ENCODE assay signal across 8 cellular contexts in the genomic region with DNA sequence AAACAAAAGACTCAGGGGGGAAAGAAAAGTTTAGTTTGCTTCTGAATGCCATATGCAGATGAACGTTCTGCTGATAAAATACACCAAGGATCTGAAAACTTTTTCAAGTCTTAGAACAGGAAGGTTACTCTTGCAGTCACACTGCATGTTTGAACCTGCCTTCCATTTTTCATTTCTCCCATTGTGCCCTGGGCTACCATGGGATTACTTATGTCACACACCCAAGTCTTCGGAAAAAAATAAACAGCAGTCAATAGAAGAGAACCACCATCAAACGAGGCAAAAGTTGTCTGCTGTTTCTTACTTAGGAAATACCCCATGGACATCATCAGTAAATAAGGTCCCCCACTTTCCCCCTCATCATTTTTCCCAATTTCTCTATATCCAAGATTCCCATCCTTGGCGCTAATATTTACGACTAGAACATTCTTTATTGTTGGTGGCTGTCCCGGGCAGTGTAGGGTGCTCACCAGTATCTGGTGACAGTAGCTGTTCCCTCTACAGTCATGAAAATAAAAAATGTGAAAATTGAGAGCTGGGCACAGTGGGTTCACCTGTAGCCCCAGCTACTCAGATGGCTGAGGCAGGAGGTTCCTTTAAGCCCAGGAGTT.
DNase-seq lines count a peak whose midpoint lies in the region; ATAC-seq, FAIRE-seq and TF ChIP-seq lines count a peak whose summit lies in the region.

No MANE protein-coding gene starts in this region.

- H3K27ac ChIP-seq in kidney (ENCODE audit: low read depth in 2 of 2, low read length in 2 of 2) (peak overlapping the region; percentile 32 to 41), thymus (ENCODE audit: low read depth) (peak overlapping the region; percentile 77)

- no peak for ATAC-seq in activated CD8-positive, alpha-beta T cell treated with anti-CD3 and anti-CD28 coated beads for 36 hours
- ATAC-seq in left ventricle myocardium superior, result no peak

- FAIRE-seq in kidney (lab: Jason Lieb, UNC), result no peak

- H3K9me3 ChIP-seq in kidney (ENCODE audit: control insufficient read depth in 1 of 2, low read length in 2 of 2), result no peaks in the 10 kb centered on the region
- no peaks in the 10 kb centered on the region for H3K9me3 ChIP-seq in thymus (ENCODE audit: control insufficient read depth)

- peak overlapping the region; percentile 88 for H3K27ac Mint-ChIP-seq in activated CD4-positive, alpha-beta T cell treated with anti-CD3 and anti-CD28 coated beads, Interleukin-2, amount 10 ng/mL, durations not matched to agents 7 days and 5 days
- H3K27ac Mint-ChIP-seq in activated CD8-positive, alpha-beta T cell treated with anti-CD3 and anti-CD28 coated beads for 36 hours, result peak overlapping the region; percentile 87

- H3K9me3 Mint-ChIP-seq in activated CD4-positive, alpha-beta T cell treated with anti-CD3 and anti-CD28 coated beads, Interleukin-2, amount 10 ng/mL, durations not matched to agents 7 days and 5 days, result no peaks in the 10 kb centered on the region
- no peaks in the 10 kb centered on the region for H3K9me3 Mint-ChIP-seq in activated CD8-positive, alpha-beta T cell treated with anti-CD3 and anti-CD28 coated beads for 36 hours

- H3K9ac ChIP-seq in kidney (ENCODE audit: low read length in 2 of 2), result no peak overlapping the region

- no peak for TF ChIP-seq CTCF in activated CD8-positive, alpha-beta T cell treated with anti-CD3 and anti-CD28 coated beads for 36 hours (IDR thresholded peaks at IDR 0.05)
- TF ChIP-seq CTCF in kidney (IDR thresholded peaks at IDR 0.05; ENCODE audit: borderline replicate concordance, extremely low read depth, insufficient read depth), result no peak

- H3K27me3 ChIP-seq in thymus (ENCODE audit: control insufficient read depth, insufficient read depth), result no peaks in the 10 kb centered on the region

- no peaks in the 10 kb centered on the region for H3K36me3 Mint-ChIP-seq in activated CD4-positive, alpha-beta T cell treated with anti-CD3 and anti-CD28 coated beads, Interleukin-2, amount 10 ng/mL, durations not matched to agents 7 days and 5 days (ENCODE audit: low read depth)
- no peaks in the 10 kb centered on the region for H3K36me3 Mint-ChIP-seq in activated CD8-positive, alpha-beta T cell treated with anti-CD3 and anti-CD28 coated beads for 36 hours (ENCODE audit: low read depth)

- H3K4me3 ChIP-seq in kidney (ENCODE audit: low read length in 2 of 2) (no peak overlapping the region), thymus (ENCODE audit: low read length) (no peak overlapping the region)

- intact Hi-C loops in activated CD8-positive, alpha-beta T cell treated with anti-CD3 and anti-CD28 coated beads for 36 hours (cut with micrococcal nuclease), result loop anchor here (5.0 kb wide), 1 partner anchor 49 kb away; no protein-coding TSS in a partner anchor
- intact Hi-C loops in kidney (cut with DNase I) (no loop called here), left ventricle myocardium superior (cut with micrococcal nuclease) (no loop called here)

- H3K4me1 Mint-ChIP-seq in activated CD4-positive, alpha-beta T cell treated with anti-CD3 and anti-CD28 coated beads, Interleukin-2, amount 10 ng/mL, durations not matched to agents 7 days and 5 days, result peaks cover 79% of the 10 kb centered on the region
- peaks cover 71% of the 10 kb centered on the region for H3K4me1 Mint-ChIP-seq in activated CD8-positive, alpha-beta T cell treated with anti-CD3 and anti-CD28 coated beads for 36 hours (ENCODE audit: low read depth)

- no peaks in the 10 kb centered on the region for H3K36me3 ChIP-seq in kidney (ENCODE audit: control insufficient read depth in 1 of 2, insufficient read depth in 2 of 2, low read length in 2 of 2)
- no peaks in the 10 kb centered on the region for H3K36me3 ChIP-seq in thymus (ENCODE audit: control insufficient read depth, insufficient read depth)

- H3K27me3 Mint-ChIP-seq in activated CD4-positive, alpha-beta T cell treated with anti-CD3 and anti-CD28 coated beads, Interleukin-2, amount 10 ng/mL, durations not matched to agents 7 days and 5 days, result no peaks in the 10 kb centered on the region
- no peaks in the 10 kb centered on the region for H3K27me3 Mint-ChIP-seq in activated CD8-positive, alpha-beta T cell treated with anti-CD3 and anti-CD28 coated beads for 36 hours

- H3K4me1 ChIP-seq in kidney (ENCODE audit: control insufficient read depth in 1 of 2, insufficient read depth in 1 of 2, low read depth in 1 of 2, low read length in 2 of 2) (peaks cover 26 to 28% of the 10 kb centered on the region in 2 donors), thymus (ENCODE audit: control insufficient read depth, insufficient read depth, low read length) (peaks cover 27% of the 10 kb centered on the region)

- no peak overlapping the region for H3K4me3 Mint-ChIP-seq in activated CD4-positive, alpha-beta T cell treated with anti-CD3 and anti-CD28 coated beads, Interleukin-2, amount 10 ng/mL, durations not matched to agents 7 days and 5 days
- H3K4me3 Mint-ChIP-seq in activated CD8-positive, alpha-beta T cell treated with anti-CD3 and anti-CD28 coated beads for 36 hours, result peak overlapping the region; percentile 50

- DNase-seq in activated CD4-positive, alpha-beta T cell treated with anti-CD3 and anti-CD28 coated beads, Interleukin-2, amount 10 ng/mL, durations not matched to agents 7 days and 5 days, result no peak
- DNase-seq in activated CD4-positive, alpha-beta T cell treated with anti-CD3 and anti-CD28 coated beads, Interleukin-2, amount 50 U/mL, for 4 hours, result no peak
- no peak for DNase-seq in activated CD8-positive, alpha-beta T cell treated with anti-CD3 and anti-CD28 coated beads for 36 hours
- no peak for DNase-seq in kidney
- DNase-seq in NCI-H748 (lab: John Stamatoyannopoulos, UW; ENCODE audit: unreplicated experiment), result no peak
- DNase-seq in left ventricle myocardium superior, result no peak
- no peak for DNase-seq in stimulated activated CD4-positive, alpha-beta T cell treated with anti-CD3 and anti-CD28 coated beads, Interleukin-4, amount 100 ng/mL, for 24 hours

- WGBS in thymus, result 90% methylated on average over 6 of the region's 6 CpGs

- POLR2A ChIA-PET in activated CD4-positive, alpha-beta T cell treated with anti-CD3 and anti-CD28 coated beads, Interleukin-2, amount 10 ng/mL, durations not matched to agents 7 days and 5 days (lab: Charles Lee), result no interaction called here
- POLR2A ChIA-PET in activated CD8-positive, alpha-beta T cell treated with anti-CD3 and anti-CD28 coated beads for 36 hours (lab: Charles Lee), result interaction anchor here (0.6 to 1.7 kb wide), 3 partner anchors 8 to 117 kb away, joined by 3 to 6 read pairs (median 3); no protein-coding TSS in a partner anchor

- CTCF ChIA-PET in activated CD4-positive, alpha-beta T cell treated with anti-CD3 and anti-CD28 coated beads, Interleukin-2, amount 10 ng/mL, durations not matched to agents 7 days and 5 days (lab: Charles Lee), result interaction anchor here (1.0 to 3.0 kb wide), 2 partner anchors 48 to 278 kb away, joined by 3 to 10 read pairs; no protein-coding TSS in a partner anchor
- CTCF ChIA-PET in activated CD8-positive, alpha-beta T cell treated with anti-CD3 and anti-CD28 coated beads for 36 hours (lab: Charles Lee), result interaction anchor here (1.1 to 3.5 kb wide), 3 partner anchors 25 to 115 kb away, joined by 3 to 24 read pairs (median 4); no protein-coding TSS in a partner anchor
